In the genomic region with DNA sequence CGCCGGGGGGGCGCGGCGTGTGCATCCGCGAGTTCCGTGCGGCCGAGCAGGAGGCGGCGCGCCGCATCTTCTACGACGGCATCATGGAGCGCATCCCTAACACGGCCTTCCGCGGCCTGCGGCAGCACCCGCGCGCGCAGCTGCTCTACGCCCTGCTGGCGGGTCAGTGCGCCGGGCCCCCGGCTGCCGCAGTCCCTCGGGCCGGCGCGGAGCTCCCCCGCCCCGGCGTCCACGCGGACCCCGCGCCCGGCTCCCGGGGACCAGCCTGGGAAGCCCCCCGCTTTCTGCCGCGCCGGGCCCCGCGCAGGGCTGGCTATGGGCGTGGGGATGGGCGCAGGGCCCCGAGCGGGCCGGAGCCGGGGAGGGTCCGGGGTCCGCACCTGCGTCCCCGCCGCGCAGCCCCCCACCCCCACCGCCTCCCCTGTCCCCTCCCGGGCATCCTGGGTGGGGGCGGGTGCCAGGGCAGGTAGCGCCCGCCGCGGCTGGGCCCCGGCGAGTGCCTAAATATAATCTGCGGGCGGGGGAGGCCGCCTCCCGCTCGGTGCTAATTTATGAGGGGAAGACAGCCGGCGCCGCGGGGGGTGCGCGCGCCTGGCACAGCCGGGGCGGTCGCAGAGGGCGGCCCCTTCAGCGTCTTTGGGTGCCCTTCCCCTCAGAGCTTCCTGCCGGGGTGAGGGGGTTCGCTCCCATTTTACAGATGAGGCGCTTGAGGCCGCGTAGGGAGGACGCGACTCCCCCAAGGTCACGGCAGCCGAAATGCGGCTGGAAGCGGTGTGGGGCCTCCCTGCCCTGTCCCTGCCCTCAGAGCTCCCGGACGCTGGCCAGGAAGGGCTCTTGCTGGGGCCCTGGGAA, we compare ENCODE assay signal across 9 cellular contexts. TPM values are rescaled to one million over a fixed set of nuclear protein-coding genes. Genes with fewer than 3 reads are reported as not detected.
DNase-seq lines count a peak whose midpoint lies in the region; ATAC-seq, FAIRE-seq and TF ChIP-seq lines count a peak whose summit lies in the region.
"Had no signal": no experiment of that assay in that cellular context is flagged by ENCODE, and none has a peak within 500 bp of the region (broad histone marks: within the 10 kb centered on the region; RNA-seq: fewer than 3 reads in every experiment).

No MANE protein-coding gene starts in this region.

- CTCF ChIA-PET in K562 (lab: Yijun Ruan, JAX; ENCODE audit: low intra/inter-chr PET ratio): no interaction called here

- WGBS in K562 (ENCODE audit: insufficient coverage, low coverage, missing lambda C conversion rate): 20% methylated on average over 28 of the region's 101 CpGs

- no peaks in the 10 kb centered on the region for H3K4me1 ChIP-seq in HUES48 (ENCODE audit: control insufficient read depth, insufficient read depth, low read length)
- peaks cover 2 to 62% of the 10 kb centered on the region in 2 experiments; a peak in 3 of 5 replicates for H3K4me1 ChIP-seq in K562 (replicated peaks in 1 of 2; ENCODE audit: control insufficient read depth in 2 of 2, insufficient read depth in 2 of 2, low read length in 2 of 2)
- peaks cover 13% of the 10 kb centered on the region for H3K4me1 ChIP-seq in neural progenitor cell

- no peaks in the 10 kb centered on the region for H3K9me1 ChIP-seq in K562 (ENCODE audit: control insufficient read depth, insufficient read depth, low read length)

- H3K36me3 Mint-ChIP-seq in neural progenitor cell: no peaks in the 10 kb centered on the region
- no peaks in the 10 kb centered on the region for H3K36me3 Mint-ChIP-seq in stimulated activated memory B cell treated with anti-CD40 and anti-IgM and Interleukin-4, amounts not matched to agents 10 μg/mL and 1 μg/mL and 100 μg/mL, for 72 hours

- no TSS peak for BruUV-seq in K562 (replicated peaks; lab: Mats Ljungman, UMichigan)

- peak; percentile 41 for ATAC-seq in K562
- no peak for ATAC-seq in stimulated activated memory B cell treated with anti-CD40 and anti-IgM and Interleukin-4, amounts not matched to agents 10 μg/mL and 1 μg/mL and 100 μg/mL, for 72 hours

- no peak overlapping the region for H3K9ac ChIP-seq in HUES48 (ENCODE audit: low read depth, low read length)
- H3K9ac ChIP-seq in K562 (ENCODE audit: insufficient read depth in 1 of 2, low read depth in 2 of 2, low read length in 2 of 2): peak overlapping the region in 1 of 2 experiments; percentile 87; a peak in 2 of 4 replicates
- H3K9ac ChIP-seq in neural progenitor cell: no peak overlapping the region

- peak; percentile 12 for DNase-seq in NCI-H1092 treated with DMSO at 0.1 percent for 48 hours (lab: John Stamatoyannopoulos, UW)
- DNase-seq in NCI-H1092 (lab: John Stamatoyannopoulos, UW): no peak
- DNase-seq in K562 (ENCODE audit: extremely low read depth in 1 of 4, low spot score in 3 of 4): peak in 2 of 4 experiments; percentile 40 to 59
- peak; percentile 68 for DNase-seq in neural progenitor cell (ENCODE audit: low spot score)
- no peak for DNase-seq in NCI-H774 (lab: John Stamatoyannopoulos, UW)
- DNase-seq in stimulated activated CD4-positive, alpha-beta T cell treated with anti-CD3 and anti-CD28 coated beads, Interleukin-2, amount 100 ng/mL, for 48 hours: no peak

- POLR2A ChIA-PET in K562 (lab: Yijun Ruan, JAX): interaction anchor here (0.9 to 1.1 kb wide), 2 partner anchors 12 to 13 kb away, joined by 3 read pairs; no protein-coding TSS in a partner anchor

- H2AFZ ChIP-seq in K562 (ENCODE audit: low read depth, low read length) (peak overlapping the region; percentile 51; the same call in 1 of the 2 replicates), neural progenitor cell (replicated peaks) (no peak overlapping the region)

- no peak for TF ChIP-seq POLR2A in K562 (conservative IDR thresholded peaks at IDR 0.05)

- H3F3A ChIP-seq in neural progenitor cell (ENCODE audit: low read depth): peaks cover 16% of the 10 kb centered on the region

- in situ Hi-C loops in K562 (cut with MboI): no loop called here

- H3K4me3 ChIP-seq in HUES48 (ENCODE audit: low read depth, low read length): peak overlapping the region; percentile 45; the same call in 1 of the 2 replicates
- H3K4me3 ChIP-seq in K562: peak overlapping the region; percentile 25; the same call in 1 of the 2 replicates
- peak overlapping the region; percentile 40 for H3K4me3 ChIP-seq in neural progenitor cell

- no peak for TF ChIP-seq CTCF in K562 (IDR thresholded peaks at IDR 0.05 in 2 of 3, conservative IDR thresholded peaks at IDR 0.05 in 1 of 3; ENCODE audit: insufficient read depth in 2 of 3, low read depth in 1 of 3, low read length in 3 of 3)
- no peak for TF ChIP-seq CTCF in neural progenitor cell (IDR thresholded peaks at IDR 0.05)

- H3K27ac Mint-ChIP-seq in neural progenitor cell: no peak overlapping the region
- no peak overlapping the region for H3K27ac Mint-ChIP-seq in stimulated activated memory B cell treated with anti-CD40 and anti-IgM and Interleukin-4, amounts not matched to agents 10 μg/mL and 1 μg/mL and 100 μg/mL, for 72 hours

- no peaks in the 10 kb centered on the region for H3K9me3 Mint-ChIP-seq in neural progenitor cell
- no peaks in the 10 kb centered on the region for H3K9me3 Mint-ChIP-seq in stimulated activated memory B cell treated with anti-CD40 and anti-IgM and Interleukin-4, amounts not matched to agents 10 μg/mL and 1 μg/mL and 100 μg/mL, for 72 hours
- H3K9me3 Mint-ChIP-seq: central memory CD8-positive, alpha-beta T cell had no signal

- no peak for FAIRE-seq in K562 (lab: Jason Lieb, UNC)

- TF ChIP-seq EP300 in K562 (IDR thresholded peaks at IDR 0.05; ENCODE audit: low read length): no peak

- H3K9me3 ChIP-seq in HUES48 (ENCODE audit: control insufficient read depth, insufficient read depth, low read length) (no peaks in the 10 kb centered on the region), K562 (replicated peaks; ENCODE audit: control insufficient read depth, insufficient read depth, low read depth, low read length) (no peaks in the 10 kb centered on the region), neural progenitor cell (ENCODE audit: low read depth) (no peaks in the 10 kb centered on the region)

- H3K4me2 ChIP-seq in K562 (ENCODE audit: insufficient read depth, low read length) (peak overlapping the region; percentile 25; the same call in 1 of the 2 replicates), neural progenitor cell (peak overlapping the region; percentile 84)

- H3K79me2 ChIP-seq in K562 (ENCODE audit: control insufficient read depth, insufficient read depth, low read length) (no peaks in the 10 kb centered on the region), neural progenitor cell (ENCODE audit: low read depth) (no peaks in the 10 kb centered on the region)

- H3K27me3 Mint-ChIP-seq in neural progenitor cell (ENCODE audit: insufficient read depth, low read depth): peaks cover 17% of the 10 kb centered on the region
- peaks cover 49% of the 10 kb centered on the region for H3K27me3 Mint-ChIP-seq in stimulated activated memory B cell treated with anti-CD40 and anti-IgM and Interleukin-4, amounts not matched to agents 10 μg/mL and 1 μg/mL and 100 μg/mL, for 72 hours

- peak overlapping the region; percentile 70 for H3K4me3 Mint-ChIP-seq in neural progenitor cell
- no peak overlapping the region for H3K4me3 Mint-ChIP-seq in stimulated activated memory B cell treated with anti-CD40 and anti-IgM and Interleukin-4, amounts not matched to agents 10 μg/mL and 1 μg/mL and 100 μg/mL, for 72 hours

- H4K20me1 ChIP-seq in K562 (replicated peaks; ENCODE audit: control insufficient read depth, insufficient read depth, low read length) (no peaks in the 10 kb centered on the region), neural progenitor cell (ENCODE audit: low read depth) (peaks cover 30% of the 10 kb centered on the region)

- H3K36me3 ChIP-seq in HUES48 (ENCODE audit: control insufficient read depth, insufficient read depth, low read length) (no peaks in the 10 kb centered on the region), K562 (ENCODE audit: control insufficient read depth, insufficient read depth, low read length) (peaks cover 3% of the 10 kb centered on the region; the same call in 1 of the 3 replicates), neural progenitor cell (no peaks in the 10 kb centered on the region)

- H3K27me3 ChIP-seq in HUES48 (ENCODE audit: control insufficient read depth, insufficient read depth, low read length): peaks cover 57% of the 10 kb centered on the region
- no peaks in the 10 kb centered on the region for H3K27me3 ChIP-seq in K562 (ENCODE audit: control insufficient read depth in 2 of 2, insufficient read depth in 2 of 2, low read length in 2 of 2)
- peaks cover 70% of the 10 kb centered on the region for H3K27me3 ChIP-seq in neural progenitor cell

- TF ChIP-seq RAD21 in K562 (CRISPR knock-in tag; conservative IDR thresholded peaks at IDR 0.05 in 1 of 2, IDR thresholded peaks at IDR 0.05 in 1 of 2): no peak

- H3K27ac ChIP-seq in HUES48 (ENCODE audit: low read depth, low read length): no peak overlapping the region
- no peak overlapping the region for H3K27ac ChIP-seq in K562 (ENCODE audit: extremely low read depth, low read depth, low read length)
- no peak overlapping the region for H3K27ac ChIP-seq in neural progenitor cell

- H3K4me1 Mint-ChIP-seq in neural progenitor cell: peaks cover 11% of the 10 kb centered on the region
- no peaks in the 10 kb centered on the region for H3K4me1 Mint-ChIP-seq in stimulated activated memory B cell treated with anti-CD40 and anti-IgM and Interleukin-4, amounts not matched to agents 10 μg/mL and 1 μg/mL and 100 μg/mL, for 72 hours
- H3K4me1 Mint-ChIP-seq: central memory CD8-positive, alpha-beta T cell had no signal

- intact Hi-C loops in K562 (cut with micrococcal nuclease): no loop called here

RNA-seq across cellular contexts. Expression of a gene that starts 0.8 kb away (rescaled TPM):
- 10.2 and 23.1 TPM in 2 replicates for total RNA-seq in K562 (2011; cell fraction: chromatin; rRNA removed; ENCODE audit: low replicate concordance)
- 12.9 and 15.8 TPM in 2 replicates for total RNA-seq in K562 (2011; cell fraction: nucleolus; rRNA removed)
- total RNA-seq in K562 (2011; cell fraction: nucleoplasm; rRNA removed): 10.6 and 15.3 TPM in 2 replicates
- total RNA-seq in K562 (2014; rRNA removed) (3.8 and 5.3 TPM in 2 replicates), K562 (2014; rRNA removed; fragmentation: Illumina TruSeq; extraction: Trizol) (0.62 and 0.67 TPM in 2 replicates), K562 (2015; rRNA removed; fragmentation: Illumina TruSeq; extraction: Trizol) (1.5 and 1.7 TPM in 2 replicates), K562 (2021) (9.5 and 11.0 TPM in 2 replicates), neural progenitor cell (ENCODE audit: low replicate concordance) (0.62 and 3.4 TPM in 2 replicates)
- polyA plus RNA-seq in K562 (2011; rRNA removed) (3.9 and 4.9 TPM in 2 replicates), K562 (2014; fragmentation: Illumina TruSeq; extraction: Trizol) (1.5 and 3.1 TPM in 2 replicates), K562 (2014; fragmentation: Nextera tagmentation; extraction: Ambion mirVana) (under 1 TPM; 0.06 to 0.07 TPM), K562 (2014; rRNA removed) (2.9 and 3.7 TPM in 2 replicates)
- polyA plus RNA-seq in K562 (2011; cell fraction: cytosol; rRNA removed): 7.9 and 9.1 TPM in 2 replicates
- polyA plus RNA-seq in K562 (2011; cell fraction: nucleus; rRNA removed): 19.1 and 19.2 TPM in 2 replicates
- 4.7 and 7.3 TPM in 2 replicates for polyA plus RNA-seq in K562 (2012)
- polyA minus RNA-seq in K562 (2011; rRNA and poly(A)+ RNA removed): 39.8 and 58.5 TPM in 2 replicates
- 7.1 and 7.3 TPM in 2 replicates for polyA minus RNA-seq in K562 (2011; cell fraction: cytosol; rRNA and poly(A)+ RNA removed)
- polyA minus RNA-seq in K562 (2011; cell fraction: nucleus; rRNA and poly(A)+ RNA removed): 4.3 TPM in 2 replicates

RNA-seq across cellular contexts. Expression of a gene that starts 51.2 kb away (rescaled TPM):
- total RNA-seq in K562 (2011; cell fraction: chromatin; rRNA removed; ENCODE audit: low replicate concordance): 38.8 and 78.3 TPM in 2 replicates
- 62.0 and 74.4 TPM in 2 replicates for total RNA-seq in K562 (2011; cell fraction: nucleolus; rRNA removed)
- total RNA-seq in K562 (2011; cell fraction: nucleoplasm; rRNA removed): 44.5 and 47.7 TPM in 2 replicates
- 29.1 and 33.3 TPM in 2 replicates for total RNA-seq in K562 (2014; rRNA removed)
- total RNA-seq in K562 (2014; rRNA removed; fragmentation: Illumina TruSeq; extraction: Trizol): 10.6 and 12.0 TPM in 2 replicates
- total RNA-seq in K562 (2015; rRNA removed; fragmentation: Illumina TruSeq; extraction: Trizol): 16.4 and 18.9 TPM in 2 replicates
- total RNA-seq in K562 (2021): 59.6 and 63.0 TPM in 2 replicates
- 12.9 and 28.3 TPM in 2 replicates for polyA plus RNA-seq in K562 (2011; rRNA removed)
- 19.0 and 31.9 TPM in 2 replicates for polyA plus RNA-seq in K562 (2011; cell fraction: cytosol; rRNA removed)
- 59.7 and 83.0 TPM in 2 replicates for polyA plus RNA-seq in K562 (2011; cell fraction: nucleus; rRNA removed)
- polyA plus RNA-seq in K562 (2012): 44.5 and 46.5 TPM in 2 replicates
- 14.8 and 32.1 TPM in 2 replicates for polyA plus RNA-seq in K562 (2014; fragmentation: Illumina TruSeq; extraction: Trizol)
- 1 to 10 TPM in 1 of 2 experiments, under 1 TPM in 1; 0.76 to 1.4 TPM for polyA plus RNA-seq in K562 (2014; fragmentation: Nextera tagmentation; extraction: Ambion mirVana)
- polyA plus RNA-seq in K562 (2014; rRNA removed): 33.6 and 36.5 TPM in 2 replicates
- 7.8 and 9.9 TPM in 2 replicates for polyA minus RNA-seq in K562 (2011; rRNA and poly(A)+ RNA removed)
- 26.9 and 38.7 TPM in 2 replicates for polyA minus RNA-seq in K562 (2011; cell fraction: cytosol; rRNA and poly(A)+ RNA removed)
- 48.3 and 117 TPM in 2 replicates for polyA minus RNA-seq in K562 (2011; cell fraction: nucleus; rRNA and poly(A)+ RNA removed)
- total RNA-seq in neural progenitor cell (ENCODE audit: low replicate concordance): 18.0 and 50.3 TPM in 2 replicates

Comparison
In these comparisons a context has a peak if more than half of its experiments do, and no peak if none do; other contexts are left out.
1. DNase-seq: peak in NCI-H1092 treated with DMSO at 0.1 percent for 48 hours (single experiment) and neural progenitor cell (single experiment); none in NCI-H1092 (single experiment), NCI-H774 (single experiment) and stimulated activated CD4-positive, alpha-beta T cell treated with anti-CD3 and anti-CD28 coated beads, Interleukin-2, amount 100 ng/mL, for 48 hours (0 of 2).
2. Peak in every context shown above with its lines, with median percentiles within 50 percentile points of each other: H3K4me3 ChIP-seq.